Comparison of ENCODE assay signal across 8 cellular contexts in the genomic region with DNA sequence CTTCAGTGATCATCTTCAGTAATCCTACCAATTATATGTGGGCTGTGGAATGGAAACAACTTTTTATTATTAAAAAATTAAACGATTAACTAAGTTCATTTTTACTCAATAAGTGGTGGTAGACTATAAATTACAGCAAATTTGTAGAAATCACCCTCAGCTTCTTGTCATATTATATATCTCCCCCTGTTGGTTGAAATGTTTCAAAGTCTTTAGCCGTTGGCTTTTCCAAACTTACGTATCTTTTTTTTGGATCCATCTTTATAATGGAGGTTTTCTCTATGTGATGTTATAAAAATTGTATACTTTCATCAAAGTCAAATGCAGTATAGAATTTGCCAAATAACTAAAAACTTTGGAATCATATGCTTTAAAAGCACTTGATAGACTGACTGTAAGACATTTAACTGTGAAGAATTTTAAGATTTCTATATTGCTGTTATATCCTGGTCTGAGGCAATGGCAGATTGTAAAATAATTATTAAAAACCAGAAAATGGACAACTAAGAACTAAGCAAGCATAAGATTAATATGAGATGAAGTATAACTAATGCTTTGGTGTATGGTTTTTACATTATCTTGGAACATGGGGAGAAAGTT. TPM values are rescaled to one million over a fixed set of nuclear protein-coding genes. Genes with fewer than 3 reads are reported as not detected.
DNase-seq lines count a peak whose midpoint lies in the region; TF ChIP-seq lines count a peak whose summit lies in the region.

No MANE protein-coding gene starts in this region.

- H3K36me3 ChIP-seq in endodermal cell (ENCODE audit: control insufficient read depth, insufficient read depth, low read length) (peaks cover 34% of the 10 kb centered on the region), prostate gland (no peaks in the 10 kb centered on the region)

- peaks cover 11% of the 10 kb centered on the region for H3K4me1 Mint-ChIP-seq in endodermal cell

- peaks cover 4% of the 10 kb centered on the region for H3K36me3 Mint-ChIP-seq in endodermal cell (ENCODE audit: low read depth)

- H3K4me3 ChIP-seq in endodermal cell (ENCODE audit: low read length) (no peak overlapping the region), prostate gland (no peak overlapping the region)

- TF ChIP-seq CTCF in endodermal cell (conservative IDR thresholded peaks at IDR 0.05) (peak; percentile 77), prostate gland (IDR thresholded peaks at IDR 0.05) (peak in 3 of 4 experiments; percentile 42 to 50 (median 46)), GM20000 (IDR thresholded peaks at IDR 0.05; ENCODE audit: extremely low read depth, missing control alignments) (no peak)

- no peak for TF ChIP-seq POLR2A in prostate gland (IDR thresholded peaks at IDR 0.05)

- no peak overlapping the region for H3K4me3 Mint-ChIP-seq in endodermal cell

- H3K27ac ChIP-seq in endodermal cell (ENCODE audit: low read depth, low read length) (no peak overlapping the region), prostate gland (no peak overlapping the region)

- no peaks in the 10 kb centered on the region for H3K27me3 Mint-ChIP-seq in endodermal cell (ENCODE audit: insufficient read depth)

- 67% methylated on average over 2 of the region's 3 CpGs; no CpG with 5 or more reads in 1 of the 2 experiments for WGBS in endodermal cell (ENCODE audit: insufficient coverage in 1 of 2, insufficient read length in 1 of 2), 2 experiments
- WGBS in prostate gland = 48% methylated on average over 3 of the region's 3 CpGs

- H3K9me3 ChIP-seq in endodermal cell (ENCODE audit: control insufficient read depth, low read length) (no peaks in the 10 kb centered on the region), prostate gland (no peaks in the 10 kb centered on the region)

- H3K4me1 ChIP-seq in endodermal cell (ENCODE audit: control insufficient read depth, insufficient read depth, low read length) (no peaks in the 10 kb centered on the region), prostate gland (replicated peaks) (no peaks in the 10 kb centered on the region)

- no peak overlapping the region for H3K9ac ChIP-seq in endodermal cell (ENCODE audit: extremely low read depth, low read length, poor library complexity, severe bottlenecking)

- no peaks in the 10 kb centered on the region for H3K27me3 ChIP-seq in endodermal cell (ENCODE audit: control insufficient read depth, insufficient read depth, low read length, poor library complexity, severe bottlenecking)
- no peaks in the 10 kb centered on the region for H3K27me3 ChIP-seq in prostate gland (replicated peaks; ENCODE audit: insufficient read depth)

- intact Hi-C loops in prostate gland (cut with DNase I) = loop anchor here (5.0 kb wide), 1 partner anchor 126 kb away; no protein-coding TSS in a partner anchor

- DNase-seq in GM03348 (ENCODE audit: low spot score) = peak; percentile 22
- peak; percentile 2 for DNase-seq in NCI-H460 (ENCODE audit: extremely low read depth, low read depth)
- no peak for DNase-seq in endodermal cell
- no peak for DNase-seq in prostate gland (ENCODE audit: low spot score)
- DNase-seq in SHP77 treated with DMSO at 0.1 percent for 48 hours (lab: John Stamatoyannopoulos, UW) = no peak
- no peak for DNase-seq in retina
- no peak for DNase-seq in GM20000 (ENCODE audit: low spot score)
- no peak for DNase-seq in midbrain (lab: John Stamatoyannopoulos, UW)

- no peak overlapping the region for H3K27ac Mint-ChIP-seq in endodermal cell

- H3K9me3 Mint-ChIP-seq in endodermal cell = no peaks in the 10 kb centered on the region

RNA-seq across cellular contexts. Expression of a gene that starts 44.7 kb away (rescaled TPM):
- total RNA-seq in NCI-H460 (2014; rRNA removed; shearing (Covaris generic)) = 30.8 and 33.2 TPM in 2 replicates
- polyA plus RNA-seq in NCI-H460 (2014; cell fraction: nucleus; rRNA removed) = 14.4 and 19.9 TPM in 2 replicates
- total RNA-seq in endodermal cell (10 to 100 TPM; 23.6 to 27.8 TPM), prostate gland (100 to 1,000 TPM; 120 to 122 TPM)
- 25.5 TPM for polyA plus RNA-seq in endodermal cell (2013, experiment 1 of 2)
- 26.7 TPM for polyA plus RNA-seq in endodermal cell (2013, experiment 2 of 2)

Comparison
In these comparisons a context has a peak if more than half of its experiments do, and no peak if none do; other contexts are left out.
1. DNase-seq: peak in GM03348 (single experiment) and NCI-H460 (single experiment); none in endodermal cell (single experiment), prostate gland (single experiment), SHP77 treated with DMSO at 0.1 percent for 48 hours (single experiment), retina (single experiment), GM20000 (single experiment) and midbrain (single experiment).